ENCODE assay signal across 8 cellular contexts in genomic region chr19:33064117-33064777, GRCh38. TPM values are rescaled to one million over a fixed set of nuclear protein-coding genes. Genes with fewer than 3 reads are reported as not detected.
DNase-seq lines count a peak whose midpoint lies in the region; ATAC-seq and TF ChIP-seq lines count a peak whose summit lies in the region.

No MANE protein-coding gene starts in this region.

- H3K9ac ChIP-seq in mesendoderm (ENCODE audit: low read length) = peak overlapping the region; percentile 70

- H3K18ac ChIP-seq in mesendoderm (ENCODE audit: low read length) = peak overlapping the region; percentile 45

- intact Hi-C loops in tibial artery (cut with DNase I; ENCODE audit: low total_unique reads) = no loop called here

- no peak overlapping the region for H2AK5ac ChIP-seq in mesendoderm (ENCODE audit: low read length)

- H3K4me1 ChIP-seq in mesendoderm (ENCODE audit: control insufficient read depth, low read depth, low read length) = no peaks in the 10 kb centered on the region
- peaks cover 0 to 21% (median 17%) of the 10 kb centered on the region in 4 donors for H3K4me1 ChIP-seq in tibial artery

- H3K79me1 ChIP-seq in mesendoderm (ENCODE audit: low read length) = peaks cover 6% of the 10 kb centered on the region

- TF ChIP-seq CTCF in tibial artery (IDR thresholded peaks at IDR 0.05) = no peak

- H2BK15ac ChIP-seq in mesendoderm (replicated peaks; ENCODE audit: low read depth) = no peak overlapping the region

- DNase-seq in NCI-H524 (lab: John Stamatoyannopoulos, UW) (peak; percentile 46 to 54), NCI-H524 treated with DMSO at 0.1 percent for 48 hours (lab: John Stamatoyannopoulos, UW) (no peak), SK-N-DZ (ENCODE audit: low spot score) (peak; percentile 32), cerebellum (ENCODE audit: low spot score) (peak; percentile 50), mesendoderm (peak; percentile 45), tibial artery (no peak), mesenteric fat pad (ENCODE audit: low spot score) (no peak)

- H3K23ac ChIP-seq in mesendoderm (ENCODE audit: low read length) = no peak overlapping the region

- peak overlapping the region; percentile 26 for H3K4ac ChIP-seq in mesendoderm (ENCODE audit: low read depth, low read length)

- H3K36me3 ChIP-seq in mesendoderm (ENCODE audit: control insufficient read depth, insufficient read depth, low read length) (no peaks in the 10 kb centered on the region), tibial artery (no peaks in the 10 kb centered on the region)

- H2BK5ac ChIP-seq in mesendoderm (ENCODE audit: low read length) = no peak overlapping the region

- H3K9me3 ChIP-seq in tibial artery = no peaks in the 10 kb centered on the region

- peak; percentile 40 for ATAC-seq in HG02981 (IDR thresholded peaks at IDR 0.05; ENCODE audit: unreplicated experiment)

- no CpG with 5 or more reads among the region's 58 CpGs for WGBS in mesendoderm (ENCODE audit: extremely low coverage, insufficient coverage, low lambda C conversion rate)

- H2BK120ac ChIP-seq in mesendoderm (ENCODE audit: low read depth, low read length) = no peak overlapping the region

- H4K8ac ChIP-seq in mesendoderm (ENCODE audit: low read depth, low read length) = no peak overlapping the region

- H3K27ac ChIP-seq in mesendoderm (ENCODE audit: low read depth, low read length) (no peak overlapping the region), tibial artery (no peak overlapping the region)

- H3K4me3 ChIP-seq in mesendoderm (ENCODE audit: low read length) = peak overlapping the region; percentile 42
- H3K4me3 ChIP-seq in tibial artery = peak overlapping the region; percentile 42 to 57

- H3K56ac ChIP-seq in mesendoderm (ENCODE audit: low read length) = peak overlapping the region; percentile 71

- H3K79me2 ChIP-seq in mesendoderm (ENCODE audit: control insufficient read depth, insufficient read depth, low read length) = peaks cover 14% of the 10 kb centered on the region

- H3K4me2 ChIP-seq in mesendoderm (ENCODE audit: low read length) = peak overlapping the region; percentile 53

- H3K27me3 ChIP-seq in mesendoderm (ENCODE audit: insufficient read depth, low read length, poor library complexity) (no peaks in the 10 kb centered on the region), tibial artery (peaks cover 0 to 46% of the 10 kb centered on the region in 2 donors)

- no peak overlapping the region for H4K5ac ChIP-seq in mesendoderm (ENCODE audit: low read length)

RNA-seq across cellular contexts. Expression of gene RHPN2, which starts 0.4 kb away (rescaled TPM):
- polyA plus RNA-seq in SK-N-DZ (2014; cell fraction: cytosol; rRNA removed) = 4.9 and 8.2 TPM in 2 replicates
- 1.6 and 5.5 TPM in 2 replicates for polyA plus RNA-seq in SK-N-DZ (2014; cell fraction: nucleus; rRNA removed)
- total RNA-seq in cerebellum (5.2 TPM), mesenteric fat pad (2.1 TPM)
- polyA plus RNA-seq in mesendoderm (2013, experiment 1 of 2) = 9.9 TPM
- polyA plus RNA-seq in mesendoderm (2013, experiment 2 of 2) = 7.9 TPM

RNA-seq across cellular contexts. Expression of gene GPATCH1, which starts 16.7 kb away (rescaled TPM):
- polyA plus RNA-seq in SK-N-DZ (2014; cell fraction: cytosol; rRNA removed) = 4.6 and 7.1 TPM in 2 replicates
- polyA plus RNA-seq in SK-N-DZ (2014; cell fraction: nucleus; rRNA removed) = 6.8 and 11.1 TPM in 2 replicates
- total RNA-seq in cerebellum = 10.3 TPM
- 6.3 TPM for polyA plus RNA-seq in mesendoderm (2013, experiment 1 of 2)
- polyA plus RNA-seq in mesendoderm (2013, experiment 2 of 2) = 6.8 TPM
- total RNA-seq in mesenteric fat pad = 6.2 TPM

Comparison
In these comparisons a context has a peak if more than half of its experiments do, and no peak if none do; other contexts are left out.
1. DNase-seq: peak in NCI-H524 (2 of 2), SK-N-DZ (single experiment), cerebellum (single experiment) and mesendoderm (single experiment); none in NCI-H524 treated with DMSO at 0.1 percent for 48 hours (single experiment), tibial artery (0 of 2) and mesenteric fat pad (single experiment).